2 cellular contexts compared by ENCODE assay signal in the genomic region with DNA sequence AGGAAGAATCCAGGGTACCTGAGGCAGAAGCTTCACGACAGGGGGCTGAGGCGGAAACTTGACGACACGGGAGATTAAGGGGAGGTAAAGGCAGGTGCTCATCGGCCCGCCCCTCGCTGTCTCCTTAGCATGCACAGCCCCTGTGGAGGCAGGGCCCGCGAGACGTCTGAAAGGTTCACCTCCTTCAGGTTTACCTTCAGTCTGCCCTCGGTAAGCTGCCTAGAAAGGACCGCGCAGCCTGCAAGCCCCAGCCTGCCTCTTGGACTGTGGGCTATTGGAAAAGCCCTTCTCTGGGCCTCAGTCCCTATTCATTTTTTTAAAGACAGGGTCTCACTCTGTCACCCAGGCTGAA.
TF ChIP-seq lines count a peak whose summit lies in the region.

No MANE protein-coding gene starts in this region.

TF ChIP-seq in SK-N-SH, 30 proteins besides CTCF, POLR2A, EP300 and RAD21:
- TF ChIP-seq, protein P1, sequence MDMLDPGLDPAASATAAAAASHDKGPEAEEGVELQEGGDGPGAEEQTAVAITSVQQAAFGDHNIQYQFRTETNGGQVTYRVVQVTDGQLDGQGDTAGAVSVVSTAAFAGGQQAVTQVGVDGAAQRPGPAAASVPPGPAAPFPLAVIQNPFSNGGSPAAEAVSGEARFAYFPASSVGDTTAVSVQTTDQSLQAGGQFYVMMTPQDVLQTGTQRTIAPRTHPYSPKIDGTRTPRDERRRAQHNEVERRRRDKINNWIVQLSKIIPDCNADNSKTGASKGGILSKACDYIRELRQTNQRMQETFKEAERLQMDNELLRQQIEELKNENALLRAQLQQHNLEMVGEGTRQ (IDR thresholded peaks at IDR 0.05; ENCODE audit: borderline replicate concordance, low read depth, low read length), result no peak
- TF ChIP-seq FOXJ3 (CRISPR knock-in tag; IDR thresholded peaks at IDR 0.05) (no peak), RXRA (IDR thresholded peaks at IDR 0.05; ENCODE audit: borderline replicate concordance, low read depth) (no peak), RFX5 (IDR thresholded peaks at IDR 0.05; ENCODE audit: low read length) (no peak), MEF2A (IDR thresholded peaks at IDR 0.05; ENCODE audit: borderline replicate concordance, low read depth) (no peak), FOSL2 (IDR thresholded peaks at IDR 0.05; ENCODE audit: borderline replicate concordance, low read depth) (no peak)
- TF ChIP-seq, protein P2, sequence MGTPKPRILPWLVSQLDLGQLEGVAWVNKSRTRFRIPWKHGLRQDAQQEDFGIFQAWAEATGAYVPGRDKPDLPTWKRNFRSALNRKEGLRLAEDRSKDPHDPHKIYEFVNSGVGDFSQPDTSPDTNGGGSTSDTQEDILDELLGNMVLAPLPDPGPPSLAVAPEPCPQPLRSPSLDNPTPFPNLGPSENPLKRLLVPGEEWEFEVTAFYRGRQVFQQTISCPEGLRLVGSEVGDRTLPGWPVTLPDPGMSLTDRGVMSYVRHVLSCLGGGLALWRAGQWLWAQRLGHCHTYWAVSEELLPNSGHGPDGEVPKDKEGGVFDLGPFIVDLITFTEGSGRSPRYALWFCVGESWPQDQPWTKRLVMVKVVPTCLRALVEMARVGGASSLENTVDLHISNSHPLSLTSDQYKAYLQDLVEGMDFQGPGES (IDR thresholded peaks at IDR 0.05; ENCODE audit: low read depth, low read length), result no peak

TF ChIP-seq in SK-N-SH treated with all-trans-retinoic acid at 6 μM for 48 hours, 23 proteins besides CTCF, POLR2A, EP300 and RAD21:
- TF ChIP-seq, protein P3, sequence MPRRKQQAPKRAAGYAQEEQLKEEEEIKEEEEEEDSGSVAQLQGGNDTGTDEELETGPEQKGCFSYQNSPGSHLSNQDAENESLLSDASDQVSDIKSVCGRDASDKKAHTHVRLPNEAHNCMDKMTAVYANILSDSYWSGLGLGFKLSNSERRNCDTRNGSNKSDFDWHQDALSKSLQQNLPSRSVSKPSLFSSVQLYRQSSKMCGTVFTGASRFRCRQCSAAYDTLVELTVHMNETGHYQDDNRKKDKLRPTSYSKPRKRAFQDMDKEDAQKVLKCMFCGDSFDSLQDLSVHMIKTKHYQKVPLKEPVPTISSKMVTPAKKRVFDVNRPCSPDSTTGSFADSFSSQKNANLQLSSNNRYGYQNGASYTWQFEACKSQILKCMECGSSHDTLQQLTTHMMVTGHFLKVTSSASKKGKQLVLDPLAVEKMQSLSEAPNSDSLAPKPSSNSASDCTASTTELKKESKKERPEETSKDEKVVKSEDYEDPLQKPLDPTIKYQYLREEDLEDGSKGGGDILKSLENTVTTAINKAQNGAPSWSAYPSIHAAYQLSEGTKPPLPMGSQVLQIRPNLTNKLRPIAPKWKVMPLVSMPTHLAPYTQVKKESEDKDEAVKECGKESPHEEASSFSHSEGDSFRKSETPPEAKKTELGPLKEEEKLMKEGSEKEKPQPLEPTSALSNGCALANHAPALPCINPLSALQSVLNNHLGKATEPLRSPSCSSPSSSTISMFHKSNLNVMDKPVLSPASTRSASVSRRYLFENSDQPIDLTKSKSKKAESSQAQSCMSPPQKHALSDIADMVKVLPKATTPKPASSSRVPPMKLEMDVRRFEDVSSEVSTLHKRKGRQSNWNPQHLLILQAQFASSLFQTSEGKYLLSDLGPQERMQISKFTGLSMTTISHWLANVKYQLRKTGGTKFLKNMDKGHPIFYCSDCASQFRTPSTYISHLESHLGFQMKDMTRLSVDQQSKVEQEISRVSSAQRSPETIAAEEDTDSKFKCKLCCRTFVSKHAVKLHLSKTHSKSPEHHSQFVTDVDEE (CRISPR knock-in tag; IDR thresholded peaks at IDR 0.05), result no peak
- TF ChIP-seq GLIS3 (CRISPR knock-in tag; IDR thresholded peaks at IDR 0.05) (no peak), ZC3H10 (CRISPR knock-in tag; IDR thresholded peaks at IDR 0.05) (no peak)
- TF ChIP-seq, protein P4, sequence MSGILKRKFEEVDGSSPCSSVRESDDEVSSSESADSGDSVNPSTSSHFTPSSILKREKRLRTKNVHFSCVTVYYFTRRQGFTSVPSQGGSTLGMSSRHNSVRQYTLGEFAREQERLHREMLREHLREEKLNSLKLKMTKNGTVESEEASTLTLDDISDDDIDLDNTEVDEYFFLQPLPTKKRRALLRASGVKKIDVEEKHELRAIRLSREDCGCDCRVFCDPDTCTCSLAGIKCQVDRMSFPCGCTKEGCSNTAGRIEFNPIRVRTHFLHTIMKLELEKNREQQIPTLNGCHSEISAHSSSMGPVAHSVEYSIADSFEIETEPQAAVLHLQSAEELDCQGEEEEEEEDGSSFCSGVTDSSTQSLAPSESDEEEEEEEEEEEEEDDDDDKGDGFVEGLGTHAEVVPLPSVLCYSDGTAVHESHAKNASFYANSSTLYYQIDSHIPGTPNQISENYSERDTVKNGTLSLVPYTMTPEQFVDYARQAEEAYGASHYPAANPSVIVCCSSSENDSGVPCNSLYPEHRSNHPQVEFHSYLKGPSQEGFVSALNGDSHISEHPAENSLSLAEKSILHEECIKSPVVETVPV (CRISPR knock-in tag; IDR thresholded peaks at IDR 0.05), result no peak
